ENCODE assay signal across 21 cellular contexts in genomic region chr13:44431150-44431549, GRCh38. TPM values are rescaled to one million over a fixed set of nuclear protein-coding genes. Genes with fewer than 3 reads are reported as not detected.
DNase-seq lines count a peak whose midpoint lies in the region; ATAC-seq, FAIRE-seq and TF ChIP-seq lines count a peak whose summit lies in the region.
"Had no signal": no experiment of that assay in that cellular context is flagged by ENCODE, and none has a peak within 500 bp of the region (broad histone marks: within the 10 kb centered on the region; RNA-seq: fewer than 3 reads in every experiment).

No MANE protein-coding gene starts in this region.

- RAD21 ChIA-PET in HCT116 (lab: Charles Lee; ENCODE audit: low non-redundant PET in 1 of 2, low total read pairs in 2 of 2, uncharacterized antibody in 2 of 2, unreplicated experiment in 2 of 2), result interaction anchor here in 1 of 2 experiments (0.7 kb wide), 1 partner anchor 188 kb away, joined by 3 read pairs; no protein-coding TSS in a partner anchor

- intact Hi-C loops in HCT116 (cut with micrococcal nuclease) (no loop called here), HepG2 (cut with micrococcal nuclease; ENCODE audit: unreplicated experiment) (no loop called here)

- H3K9ac ChIP-seq in HCT116 (ENCODE audit: low read length) (no peak overlapping the region), HepG2 (ENCODE audit: insufficient read depth, low read depth, low read length) (no peak overlapping the region)

- H3K27me3 ChIP-seq in HCT116 (ENCODE audit: insufficient read depth, low read length), result no peaks in the 10 kb centered on the region
- H3K27me3 ChIP-seq in HepG2 (ENCODE audit: control insufficient read depth in 1 of 2, insufficient read depth in 2 of 2, low read length in 2 of 2), result no peaks in the 10 kb centered on the region; a peak in 1 of 5 replicates
- H3K27me3 ChIP-seq: stomach, vagina had no signal

- peaks cover 2% of the 10 kb centered on the region; the same call in 1 of the 2 replicates for H4K20me1 ChIP-seq in HCT116 (ENCODE audit: insufficient read depth)
- no peaks in the 10 kb centered on the region for H4K20me1 ChIP-seq in HepG2 (ENCODE audit: insufficient read depth, low read length)

- DNase-seq in HCT116 (ENCODE audit: low read depth, low spot score), result no peak
- DNase-seq in SW480 (ENCODE audit: low spot score), result peak; percentile 79
- DNase-seq in HepG2 (ENCODE audit: low spot score), result peak; percentile 70
- DNase-seq in renal cortical epithelial cell (ENCODE audit: low read depth), result peak; percentile 7
- DNase-seq in stimulated activated CD4-positive, alpha-beta T cell treated with anti-CD3 and anti-CD28 coated beads, Interleukin-2, amount 100 ng/mL, for 24 hours, result no peak
- DNase-seq in NCI-H748 treated with DMSO at 0.1 percent for 48 hours (lab: John Stamatoyannopoulos, UW), result no peak
- DNase-seq in NCI-H2029 treated with DMSO at 0.1 percent for 48 hours (lab: John Stamatoyannopoulos, UW), result no peak
- DNase-seq: activated naive CD8-positive, alpha-beta T cell treated with anti-CD3 and anti-CD28 coated beads for 36 hours; activated T-cell treated with anti-CD3 and anti-CD28 coated beads, Interleukin-2, amount 50 U/mL, for 48 hours; AML-193; cortex of kidney; foreskin fibroblast; HFFc6; Kasumi-1; midbrain; NCI-H1417; NK-92 treated with Interleukin-12 subunit alpha and Interleukin-12 subunit beta, amount 100 ng/mL, for 24 hours; stimulated activated CD4-positive, alpha-beta T cell treated with anti-CD3 and anti-CD28 coated beads, Interleukin-1b, Interleukin-23, amount 100 ng/mL, for 48 hours; stomach had no signal

- peak; percentile 75 for FAIRE-seq in HepG2 (lab: Jason Lieb, UNC)
- FAIRE-seq: G401.6 had no signal

- H3K27ac ChIP-seq in HCT116 (ENCODE audit: low read depth, low read length) (no peak overlapping the region; the same call in 1 of the 2 replicates), HepG2 (ENCODE audit: extremely low read length, insufficient read depth, low read length) (no peak overlapping the region)
- H3K27ac ChIP-seq: vagina had no signal

- TF ChIP-seq EP300 in HepG2 (IDR thresholded peaks at IDR 0.05; ENCODE audit: low read depth in 2 of 2, low read length in 2 of 2) (0 out of 4 replicates have a peak, but pooled peaks of 1 of the 2 experiments have one; percentile 8), HepG2 (CRISPR knock-in tag; IDR thresholded peaks at IDR 0.05; ENCODE audit: borderline replicate concordance) (no peak)

- H3K79me2 ChIP-seq in HCT116 (ENCODE audit: insufficient read depth, low read length), result peaks cover 24% of the 10 kb centered on the region
- peaks cover 6% of the 10 kb centered on the region for H3K79me2 ChIP-seq in HepG2 (ENCODE audit: insufficient read depth, low read length)

- in situ Hi-C loops in HepG2 (cut with HindIII; ENCODE audit: extremely low pct_ligation_motif_present, low pct_unique_long_range_greater_than_20kb), result no loop called here

- ATAC-seq in HCT116 (peak; percentile 21), HepG2 (peak; percentile 65)

- peaks cover 13 to 18% of the 10 kb centered on the region in 2 experiments; a peak in 3 of 4 replicates for H3K36me3 ChIP-seq in HCT116 (ENCODE audit: control insufficient read depth in 1 of 2, insufficient read depth in 2 of 2, low read length in 2 of 2)
- peaks cover 6 to 15% of the 10 kb centered on the region in 2 experiments; a peak in 3 of 5 replicates for H3K36me3 ChIP-seq in HepG2 (replicated peaks in 1 of 2; ENCODE audit: control insufficient read depth in 1 of 2, insufficient read depth in 2 of 2, low read length in 2 of 2)

- H2AFZ ChIP-seq in HCT116 (ENCODE audit: low read depth, low read length, poor library complexity, severe bottlenecking), result no peak overlapping the region
- no peak overlapping the region for H2AFZ ChIP-seq in HepG2 (ENCODE audit: low read length)

- CTCF ChIA-PET in HCT116 (lab: Charles Lee), result interaction anchor here (1.1 to 4.3 kb wide), 2 partner anchors 188 to 315 kb away, joined by 3 to 17 read pairs; no protein-coding TSS in a partner anchor
- CTCF ChIA-PET in HepG2 (lab: Yijun Ruan, JAX; ENCODE audit: low intra/inter-chr PET ratio, low total read pairs), result no interaction called here

- TF ChIP-seq RAD21 in HCT116 (IDR thresholded peaks at IDR 0.05; ENCODE audit: low read depth) (no peak), HepG2 (CRISPR knock-in tag; IDR thresholded peaks at IDR 0.05) (no peak)

- H3K4me2 ChIP-seq in HCT116 (ENCODE audit: low read length), result no peak overlapping the region
- H3K4me2 ChIP-seq in HepG2 (ENCODE audit: low read depth, low read length), result peak overlapping the region; percentile 37; the same call in 1 of the 2 replicates

- TF ChIP-seq POLR2A in HCT116 (IDR thresholded peaks at IDR 0.05; ENCODE audit: borderline replicate concordance, extremely low read depth, insufficient read depth, insufficient read length) (no peak), HepG2 (IDR thresholded peaks at IDR 0.05; ENCODE audit: insufficient read depth in 1 of 2, low read depth in 2 of 2, low read length in 2 of 2) (no peak)

- 50% methylated on average over 4 of the region's 4 CpGs for WGBS in HepG2 (ENCODE audit: low lambda C conversion rate)

- peaks cover 21 to 44% of the 10 kb centered on the region in 2 experiments; a peak in 3 of 4 replicates for H3K4me1 ChIP-seq in HCT116 (ENCODE audit: control insufficient read depth in 1 of 2, insufficient read depth in 2 of 2, low read length in 2 of 2)
- H3K4me1 ChIP-seq in HepG2 (ENCODE audit: insufficient read depth, low read length), result peaks cover 51% of the 10 kb centered on the region

- POLR2A ChIA-PET in HCT116 (lab: Charles Lee) (interaction anchor here (0.6 to 7.6 kb wide), 8 partner anchors 9 to 199 kb away, joined by 3 to 172 read pairs (median 4); no protein-coding TSS in a partner anchor), HepG2 (lab: Yijun Ruan, JAX) (interaction anchor here (1.1 to 4.7 kb wide), 4 partner anchors 17 to 552 kb away, joined by 3 to 31 read pairs (median 4); partner anchors contain the start of genes CCDC122 and LACC1)

- H3K4me3 ChIP-seq in HCT116 (replicated peaks in 1 of 2; ENCODE audit: low read depth in 1 of 2, low read length in 2 of 2) (no peak overlapping the region), HepG2 (replicated peaks in 1 of 3; ENCODE audit: insufficient read depth in 1 of 3, low read depth in 2 of 3, low read length in 3 of 3) (no peak overlapping the region)
- H3K4me3 ChIP-seq: stomach, vagina had no signal

- BruUV-seq in HCT116 (replicated peaks; lab: Mats Ljungman, UMichigan) (no TSS peak), HepG2 (replicated peaks; lab: Mats Ljungman, UMichigan) (no TSS peak)

- no peaks in the 10 kb centered on the region for H3K9me3 ChIP-seq in HCT116 (ENCODE audit: control insufficient read depth in 1 of 2, insufficient read depth in 1 of 2, low read depth in 1 of 2, low read length in 2 of 2)
- no peaks in the 10 kb centered on the region for H3K9me3 ChIP-seq in HepG2 (ENCODE audit: low read length)
- H3K9me3 ChIP-seq: stomach, vagina had no signal

- H3K9me2 ChIP-seq in HCT116 (ENCODE audit: insufficient read depth), result no peaks in the 10 kb centered on the region

- TF ChIP-seq CTCF in HCT116 (IDR thresholded peaks at IDR 0.05 in 2 of 3, conservative IDR thresholded peaks at IDR 0.05 in 1 of 3; ENCODE audit: borderline replicate concordance in 1 of 3, insufficient read depth in 1 of 3, low read depth in 2 of 3, low read length in 2 of 3) (no peak), HepG2 (CRISPR knock-in tag; IDR thresholded peaks at IDR 0.05) (no peak)

TF ChIP-seq in HCT116, 20 proteins besides CTCF, POLR2A, EP300 and RAD21:
- TF ChIP-seq POLR2AphosphoS5 (IDR thresholded peaks at IDR 0.05; ENCODE audit: low read depth, low read length) (0 out of 2 replicates have a peak, but pooled peaks have one; percentile 17), CEBPB (IDR thresholded peaks at IDR 0.05; ENCODE audit: low read depth) (no peak), ZNF274 (IDR thresholded peaks at IDR 0.05; ENCODE audit: low read depth, low read length) (no peak), ZFX (IDR thresholded peaks at IDR 0.05) (no peak; the same call in 1 of the 2 replicates)

TF ChIP-seq in HepG2, 621 proteins besides CTCF, POLR2A, EP300 and RAD21 (continues in another document):
- peak; percentile 98 for TF ChIP-seq TFAP4 (IDR thresholded peaks at IDR 0.05; ENCODE audit: borderline replicate concordance, low read depth)
- TF ChIP-seq ZEB1 (IDR thresholded peaks at IDR 0.05; ENCODE audit: insufficient replicate concordance, low read depth), result no peak
- TF ChIP-seq ZNF644 (CRISPR knock-in tag; IDR thresholded peaks at IDR 0.05; ENCODE audit: low read depth), result 0 out of 2 replicates have a peak, but pooled peaks have one; percentile 34

RNA-seq across cellular contexts. Expression of gene SERP2, which starts 57.5 kb away (rescaled TPM):
- total RNA-seq in HCT116 (2021; ENCODE audit: unreplicated experiment) (not detected), HepG2 (2016; rRNA removed; fragmentation: Illumina TruSeq; extraction: Trizol) (not detected in 2 replicates), renal cortical epithelial cell (8.0 and 8.1 TPM in 2 replicates)
- not detected in 2 replicates for polyA plus RNA-seq in HCT116 (2012)
- total RNA-seq in HepG2 (2016; cell fraction: cytosol; rRNA removed; fragmentation: Illumina TruSeq; extraction: Trizol; ENCODE audit: low read depth), result not detected in 2 replicates
- not detected in 2 replicates for total RNA-seq in HepG2 (2016; cell fraction: insoluble cytoplasmic fraction; rRNA removed; fragmentation: Illumina TruSeq; extraction: Trizol)
- total RNA-seq in HepG2 (2016; cell fraction: membrane; rRNA removed; fragmentation: Illumina TruSeq; extraction: Trizol), result not detected in 2 replicates
- not detected in 2 replicates for total RNA-seq in HepG2 (2016; cell fraction: nucleus; rRNA removed; fragmentation: Illumina TruSeq; extraction: Trizol)
- not detected in 2 replicates for polyA plus RNA-seq in HepG2 (2011; rRNA removed)
- not detected in 2 replicates for polyA plus RNA-seq in HepG2 (2011; cell fraction: cytosol; rRNA removed)
- not detected in 2 replicates for polyA plus RNA-seq in HepG2 (2011; cell fraction: nucleus; rRNA removed)
- polyA plus RNA-seq in HepG2 (2012), result not detected in 2 replicates
- not detected in 2 replicates for polyA plus RNA-seq in HepG2 (2016; cell fraction: cytosol; fragmentation: Illumina TruSeq; extraction: Trizol; ENCODE audit: low read depth)
- polyA plus RNA-seq in HepG2 (2016; cell fraction: insoluble cytoplasmic fraction; fragmentation: Illumina TruSeq; extraction: Trizol; ENCODE audit: low read depth), result not detected in 2 replicates
- not detected in 2 replicates for polyA plus RNA-seq in HepG2 (2016; cell fraction: membrane; fragmentation: Illumina TruSeq; extraction: Trizol; ENCODE audit: low read depth)
- not detected in 2 replicates for polyA plus RNA-seq in HepG2 (2016; cell fraction: nucleus; fragmentation: Illumina TruSeq; extraction: Trizol; ENCODE audit: insufficient read depth, low read depth)
- polyA minus RNA-seq in HepG2 (2011; rRNA and poly(A)+ RNA removed; ENCODE audit: low replicate concordance), result not detected in 2 replicates
- not detected in 2 replicates for polyA minus RNA-seq in HepG2 (2011; cell fraction: cytosol; rRNA and poly(A)+ RNA removed)
- polyA minus RNA-seq in HepG2 (2011; cell fraction: nucleus; rRNA and poly(A)+ RNA removed), result not detected in 2 replicates

Comparison
In these comparisons a context has a peak if more than half of its experiments do, and no peak if none do; other contexts are left out.
1. DNase-seq: peak in SW480 (single experiment), HepG2 (single experiment) and renal cortical epithelial cell (single experiment); none in HCT116 (single experiment), stimulated activated CD4-positive, alpha-beta T cell treated with anti-CD3 and anti-CD28 coated beads, Interleukin-2, amount 100 ng/mL, for 24 hours (0 of 2), NCI-H748 treated with DMSO at 0.1 percent for 48 hours (single experiment) and NCI-H2029 treated with DMSO at 0.1 percent for 48 hours (single experiment).
2. Of the 20 proteins assayed by ChIP-seq in both HepG2 and HCT116: peak only in HepG2: ZFX; only in HCT116: POLR2AphosphoS5; in both: none; in neither: 18.